Comparison of ENCODE assay signal across 14 cellular contexts in the genomic region with DNA sequence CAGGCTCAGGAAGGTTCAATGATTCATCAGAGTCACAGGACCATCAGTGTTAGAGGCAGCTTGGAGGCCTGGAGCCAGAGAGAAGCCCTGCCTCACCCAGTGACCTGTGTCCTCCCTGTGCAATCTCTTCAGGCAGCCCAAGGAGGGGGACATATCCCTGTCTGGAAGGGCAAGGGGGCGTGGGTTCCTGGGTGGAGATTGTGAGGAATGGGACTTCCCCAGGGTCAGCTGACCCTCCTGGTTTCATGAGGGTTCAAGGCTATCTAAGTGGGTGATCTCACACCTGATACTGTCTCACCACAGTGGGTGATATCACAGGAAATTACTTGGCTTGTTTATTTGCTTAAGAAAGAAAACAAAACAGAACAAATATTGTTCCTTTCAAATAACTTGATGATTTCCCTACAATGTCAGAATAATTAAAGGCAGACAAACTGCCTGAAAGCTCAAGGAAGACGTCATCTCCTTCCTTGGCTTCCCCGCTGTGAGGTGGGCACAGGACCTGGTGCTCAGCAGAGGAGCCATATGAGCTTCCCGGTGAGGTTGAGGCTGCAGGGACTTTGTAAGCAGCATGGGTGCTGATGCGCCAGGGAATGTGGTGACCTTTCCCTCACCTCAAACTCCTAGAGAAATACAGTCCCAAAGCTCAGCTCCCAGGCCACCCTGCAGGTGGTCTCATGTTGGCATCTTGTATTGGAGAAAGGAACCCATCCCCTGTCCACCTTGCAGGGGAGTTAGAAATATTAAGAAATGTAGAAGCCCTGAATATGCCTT.
"Had no signal": no experiment of that assay in that cellular context is flagged by ENCODE, and none has a peak within 500 bp of the region (broad histone marks: within the 10 kb centered on the region; RNA-seq: fewer than 3 reads in every experiment).

No MANE protein-coding gene starts in this region.

- H3K4me3 Mint-ChIP-seq: natural killer cell treated with Interleukin-12 subunit alpha and Interleukin-12 subunit beta and Interleukin-15 and Interleukin-18, amount 100 ng/mL, for 72 hours; T-cell; WTC11 had no signal

- H3K27ac ChIP-seq: coronary artery, sigmoid colon, SK-N-MC, upper lobe of right lung had no signal

- H3K9me3 ChIP-seq: sigmoid colon, upper lobe of right lung had no signal

- H3K4me1 ChIP-seq: sigmoid colon, upper lobe of right lung had no signal

- H3K27me3 Mint-ChIP-seq: natural killer cell treated with Interleukin-12 subunit alpha and Interleukin-12 subunit beta and Interleukin-15 and Interleukin-18, amount 100 ng/mL, for 72 hours; T-cell had no signal

- DNase-seq: activated CD4-positive, alpha-beta T cell treated with anti-CD3 and anti-CD28 coated beads, Interleukin-2, amount 50 U/mL, for 48 hours; activated naive CD4-positive, alpha-beta T cell; caudate nucleus; hypothalamus; occipital lobe; sigmoid colon; stimulated activated CD4-positive, alpha-beta T cell treated with anti-CD3 and anti-CD28 coated beads, Interleukin-12 subunit alpha, Interleukin-12 subunit beta, amount 100 ng/mL, for 4 hours; stimulated activated naive CD4-positive, alpha-beta T cell treated with Interleukin-2 at 50 U/mL for 16 hours; upper lobe of right lung had no signal

- H3K4me1 Mint-ChIP-seq: WTC11 had no signal

- H3K9me3 Mint-ChIP-seq: natural killer cell treated with Interleukin-12 subunit alpha and Interleukin-12 subunit beta and Interleukin-15 and Interleukin-18, amount 100 ng/mL, for 72 hours; WTC11 had no signal

- H3K27ac Mint-ChIP-seq: natural killer cell treated with Interleukin-12 subunit alpha and Interleukin-12 subunit beta and Interleukin-15 and Interleukin-18, amount 100 ng/mL, for 72 hours; WTC11 had no signal

- ATAC-seq: upper lobe of right lung, WTC11 had no signal

- H3K27me3 ChIP-seq: sigmoid colon, upper lobe of right lung had no signal

- H3K4me3 ChIP-seq: coronary artery, sigmoid colon, SK-N-MC, upper lobe of right lung had no signal

- H3K36me3 ChIP-seq: sigmoid colon, upper lobe of right lung had no signal

- H3K36me3 Mint-ChIP-seq: natural killer cell treated with Interleukin-12 subunit alpha and Interleukin-12 subunit beta and Interleukin-15 and Interleukin-18, amount 100 ng/mL, for 72 hours; T-cell; WTC11 had no signal
